In the genomic region with DNA sequence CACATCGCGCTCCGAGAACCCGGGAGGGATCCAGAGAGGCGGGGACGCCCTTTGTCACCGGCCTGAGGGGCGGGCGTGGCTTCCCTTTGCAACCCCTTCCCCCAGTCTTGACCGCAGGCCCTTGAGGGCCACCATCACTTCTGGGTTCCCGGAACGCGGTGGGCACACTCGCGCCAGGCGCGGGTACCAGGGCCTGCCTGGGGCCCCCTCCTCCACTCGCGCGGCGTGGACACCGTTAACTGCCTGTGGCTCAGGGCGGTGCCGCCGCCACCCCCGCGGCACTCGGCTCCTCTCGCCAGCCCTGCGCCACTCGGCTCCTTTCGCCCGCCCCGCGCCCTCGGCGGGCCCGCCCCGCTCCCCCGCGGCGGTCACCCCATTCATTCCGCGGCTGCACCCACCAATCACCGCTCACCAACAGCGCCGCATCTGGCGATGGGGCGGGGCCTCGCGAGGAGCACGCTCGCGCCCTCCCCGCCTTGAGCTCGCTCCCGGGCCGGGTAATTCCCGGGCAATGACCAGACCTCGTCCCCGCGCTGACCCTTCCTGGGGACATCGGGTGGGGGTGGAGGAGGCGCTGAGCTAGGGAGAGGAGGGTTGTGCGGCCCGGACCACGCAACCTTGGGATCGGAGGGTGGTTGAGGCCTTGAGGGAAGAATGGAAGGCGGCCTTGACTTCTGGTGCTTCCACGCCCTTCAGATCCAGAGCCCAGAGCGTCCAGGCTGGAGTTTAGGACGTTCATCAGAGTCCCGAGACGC, we compare ENCODE assay signal across 8 cellular contexts.
A peak's percentile ranks its signal among the peaks of the same experiment; 100 is the strongest.
DNase-seq lines count a peak whose midpoint lies in the region; ATAC-seq, FAIRE-seq and TF ChIP-seq lines count a peak whose summit lies in the region.

No MANE protein-coding gene starts in this region.

- DNase-seq in GM18507 (ENCODE audit: extremely low spot score, insufficient read length, low read depth) (peak; percentile 93), NCI-H2029 (lab: John Stamatoyannopoulos, UW) (peak; percentile 85), T1000 (lab: John Stamatoyannopoulos, UW) (peak; percentile 96), astrocyte of the spinal cord (ENCODE audit: low read depth, low spot score) (peak; percentile 98), hippocampal formation (lab: John Stamatoyannopoulos, UW) (peak; percentile 96), retina (peak; percentile 97), KG1 (lab: John Stamatoyannopoulos, UW) (no peak)

- peak overlapping the region; percentile 40 for H3K4me3 ChIP-seq in astrocyte of the spinal cord (ENCODE audit: low read depth, low read length)

- ATAC-seq in HG02943 (IDR thresholded peaks at IDR 0.05; ENCODE audit: low read depth, unreplicated experiment) = peak; percentile 95

- peak; percentile 91 for FAIRE-seq in GM18507 (lab: Jason Lieb, UNC)

- in situ Hi-C loops in astrocyte of the spinal cord (cut with HindIII; ENCODE audit: low sequenced_read_pairs) = no loop called here

- TF ChIP-seq CTCF in astrocyte of the spinal cord (IDR thresholded peaks at IDR 0.05; ENCODE audit: low read depth, low read length) = no peak
